ENCODE assay signal across 13 cellular contexts in genomic region chr21:25970254-25970930, GRCh38.
A peak's percentile ranks its signal among the peaks of the same experiment; 100 is the strongest.
DNase-seq lines count a peak whose midpoint lies in the region; ATAC-seq and TF ChIP-seq lines count a peak whose summit lies in the region.
"Had no signal": no experiment of that assay in that cellular context is flagged by ENCODE, and none has a peak within 500 bp of the region (broad histone marks: within the 10 kb centered on the region; RNA-seq: fewer than 3 reads in every experiment).

No MANE protein-coding gene starts in this region.

- H3K36me3 ChIP-seq in GM23338 (ENCODE audit: insufficient read depth): peaks cover 23% of the 10 kb centered on the region
- peaks cover 47% of the 10 kb centered on the region for H3K36me3 ChIP-seq in left ventricle myocardium inferior
- peaks cover 21% of the 10 kb centered on the region for H3K36me3 ChIP-seq in osteoblast (ENCODE audit: insufficient read depth, low read length)

- H3K36me3 Mint-ChIP-seq in GM23338 (ENCODE audit: low read depth): peaks cover 80% of the 10 kb centered on the region
- peaks cover 75% of the 10 kb centered on the region for H3K36me3 Mint-ChIP-seq in WTC11

- no peak overlapping the region for H3K4me2 ChIP-seq in GM23338
- no peak overlapping the region for H3K4me2 ChIP-seq in osteoblast (ENCODE audit: insufficient read depth, low read length)
- H3K4me2 ChIP-seq: hepatocyte had no signal

- H3F3A ChIP-seq in GM23338 (replicated peaks; ENCODE audit: low read depth): no peaks in the 10 kb centered on the region

- intact Hi-C loops in left ventricle myocardium inferior (cut with micrococcal nuclease): no loop called here
- intact Hi-C loops in posterior cingulate gyrus (cut with DNase I): no loop called here

- POLR2A ChIA-PET in WTC11 (lab: Charles Lee): no interaction called here

- H2AFZ ChIP-seq in GM23338: no peak overlapping the region
- H2AFZ ChIP-seq in osteoblast (ENCODE audit: low read length): no peak overlapping the region
- H2AFZ ChIP-seq: hepatocyte had no signal

- H3K4me3 ChIP-seq in GM23338: no peak overlapping the region
- peak overlapping the region; percentile 37 for H3K4me3 ChIP-seq in left ventricle myocardium inferior
- no peak overlapping the region for H3K4me3 ChIP-seq in osteoblast (ENCODE audit: insufficient read depth, low read length)
- H3K4me3 ChIP-seq: hepatocyte, transverse colon had no signal

- H3K27ac Mint-ChIP-seq in GM23338 (0 out of 2 replicates have a peak overlapping the region, but pooled peaks have one; percentile 63), WTC11 (peak overlapping the region; percentile 74)
- H3K27ac Mint-ChIP-seq: activated naive CD8-positive, alpha-beta T cell treated with anti-CD3 and anti-CD28 coated beads for 36 hours had no signal

- DNase-seq in GM23338 (ENCODE audit: low spot score): no peak
- no peak for DNase-seq in WTC11 (ENCODE audit: low spot score)
- peak; percentile 20 for DNase-seq in left ventricle myocardium inferior
- DNase-seq in posterior cingulate gyrus: peak; percentile 47 to 96 (median 64)
- no peak for DNase-seq in stimulated activated CD4-positive, alpha-beta T cell treated with anti-CD3 and anti-CD28 coated beads, Interleukin-4, amount 100 ng/mL, for 1 hour
- no peak for DNase-seq in NCI-H1417 treated with DMSO at 0.1 percent for 48 hours (lab: John Stamatoyannopoulos, UW)
- DNase-seq in osteoblast (ENCODE audit: insufficient read length, low spot score, missing footprints): no peak
- DNase-seq: activated naive CD8-positive, alpha-beta T cell treated with anti-CD3 and anti-CD28 coated beads for 36 hours; cerebellar nuclear complex; stimulated activated CD4-positive, alpha-beta T cell treated with anti-CD3 and anti-CD28 coated beads, Interleukin-15, amount 100 ng/mL, for 24 hours; transverse colon had no signal

- H4K20me1 ChIP-seq in GM23338 (replicated peaks; ENCODE audit: insufficient read depth) (no peaks in the 10 kb centered on the region), osteoblast (ENCODE audit: insufficient read depth, low read length) (no peaks in the 10 kb centered on the region)

- H3K9me2 ChIP-seq in GM23338 (ENCODE audit: insufficient read depth): no peaks in the 10 kb centered on the region

- ATAC-seq in GM23338 (no peak), WTC11 (no peak), esophagus mucosa (no peak)

- H3K9me3 Mint-ChIP-seq in GM23338 (no peaks in the 10 kb centered on the region; the same call in 2 of the 3 replicates), WTC11 (peaks cover 4% of the 10 kb centered on the region; the same call in 1 of the 2 replicates)
- H3K9me3 Mint-ChIP-seq: activated naive CD8-positive, alpha-beta T cell treated with anti-CD3 and anti-CD28 coated beads for 36 hours had no signal

- H3K79me2 ChIP-seq in GM23338 (replicated peaks; ENCODE audit: insufficient read depth) (peaks cover 24% of the 10 kb centered on the region), osteoblast (ENCODE audit: insufficient read depth, low read length) (no peaks in the 10 kb centered on the region)

- 0 out of 2 replicates have a peak overlapping the region, but pooled peaks have one; percentile 1 for H3K27ac ChIP-seq in GM23338 (ENCODE audit: low read depth)
- H3K27ac ChIP-seq in left ventricle myocardium inferior (replicated peaks): peak overlapping the region; percentile 69
- H3K27ac ChIP-seq in osteoblast (ENCODE audit: low read depth, low read length): no peak overlapping the region
- H3K27ac ChIP-seq: hepatocyte had no signal

- H3K9me3 ChIP-seq in left ventricle myocardium inferior (replicated peaks) (no peaks in the 10 kb centered on the region), osteoblast (ENCODE audit: low read depth, low read length) (no peaks in the 10 kb centered on the region)
- H3K9me3 ChIP-seq: transverse colon had no signal

- H3K4me1 Mint-ChIP-seq in GM23338: peaks cover 22% of the 10 kb centered on the region
- H3K4me1 Mint-ChIP-seq in WTC11: peaks cover 34% of the 10 kb centered on the region

- H3K27me3 ChIP-seq in GM23338 (ENCODE audit: insufficient read depth) (no peaks in the 10 kb centered on the region), left ventricle myocardium inferior (ENCODE audit: low read depth) (no peaks in the 10 kb centered on the region), osteoblast (ENCODE audit: insufficient read depth, low read length) (no peaks in the 10 kb centered on the region)
- H3K27me3 ChIP-seq: hepatocyte, transverse colon had no signal

- CTCF ChIA-PET in WTC11 (lab: Charles Lee): interaction anchor here (0.7 kb wide), 1 partner anchor 71 kb away, joined by 3 read pairs; no protein-coding TSS in a partner anchor

- H3K27me3 Mint-ChIP-seq in GM23338 (ENCODE audit: insufficient read depth, low read depth, poor library complexity) (peaks cover 5% of the 10 kb centered on the region), WTC11 (ENCODE audit: low read depth) (no peaks in the 10 kb centered on the region)
- H3K27me3 Mint-ChIP-seq: activated naive CD8-positive, alpha-beta T cell treated with anti-CD3 and anti-CD28 coated beads for 36 hours had no signal

- TF ChIP-seq CTCF in GM23338 (conservative IDR thresholded peaks at IDR 0.05; ENCODE audit: low read depth in 2 of 2): no peak
- TF ChIP-seq CTCF in WTC11 (IDR thresholded peaks at IDR 0.05): no peak
- no peak for TF ChIP-seq CTCF in left ventricle myocardium inferior (IDR thresholded peaks at IDR 0.05; ENCODE audit: borderline replicate concordance)
- no peak for TF ChIP-seq CTCF in osteoblast (IDR thresholded peaks at IDR 0.05; ENCODE audit: extremely low read depth, low read depth, low read length)

- H3K4me1 ChIP-seq in GM23338 (ENCODE audit: insufficient read depth) (peaks cover 7% of the 10 kb centered on the region), left ventricle myocardium inferior (peaks cover 31% of the 10 kb centered on the region), osteoblast (ENCODE audit: insufficient read depth, low read length) (no peaks in the 10 kb centered on the region)

- H3K4me3 Mint-ChIP-seq in GM23338 (no peak overlapping the region), WTC11 (no peak overlapping the region)
- H3K4me3 Mint-ChIP-seq: activated naive CD8-positive, alpha-beta T cell treated with anti-CD3 and anti-CD28 coated beads for 36 hours had no signal

TF ChIP-seq in GM23338, 12 proteins besides CTCF, POLR2A, EP300 and RAD21 (continues in another document):
- TF ChIP-seq POLR2AphosphoS5 (IDR thresholded peaks at IDR 0.05; ENCODE audit: low read depth): no peak
- TF ChIP-seq REST (IDR thresholded peaks at IDR 0.05; ENCODE audit: unreplicated experiment): no peak
- TF ChIP-seq ZNF114 (CRISPR knock-in tag; IDR thresholded peaks at IDR 0.05): no peak
- no peak for TF ChIP-seq NANOG (IDR thresholded peaks at IDR 0.05; ENCODE audit: borderline replicate concordance)

TF ChIP-seq in WTC11, 78 proteins besides CTCF, POLR2A, EP300 and RAD21 (continues in another document):
- TF ChIP-seq NR3C1 (CRISPR knock-in tag; conservative IDR thresholded peaks at IDR 0.05; ENCODE audit: low read depth) (no peak), AFF4 (CRISPR knock-in tag; IDR thresholded peaks at IDR 0.05; ENCODE audit: borderline replicate concordance) (no peak), MAX (CRISPR knock-in tag; IDR thresholded peaks at IDR 0.05) (no peak), NFATC4 (CRISPR knock-in tag; IDR thresholded peaks at IDR 0.05) (no peak), HMGA2 (CRISPR knock-in tag; IDR thresholded peaks at IDR 0.05) (no peak), IRF2 (CRISPR knock-in tag; IDR thresholded peaks at IDR 0.05; ENCODE audit: borderline replicate concordance, low read depth) (no peak), SMAD4 (CRISPR knock-in tag; IDR thresholded peaks at IDR 0.05) (no peak), CREB1 (CRISPR knock-in tag; IDR thresholded peaks at IDR 0.05) (no peak), NFYB (CRISPR knock-in tag; conservative IDR thresholded peaks at IDR 0.05; ENCODE audit: low read depth) (no peak), KAT7 (CRISPR knock-in tag; IDR thresholded peaks at IDR 0.05; ENCODE audit: borderline replicate concordance) (no peak), ZNF396 (CRISPR knock-in tag; IDR thresholded peaks at IDR 0.05; ENCODE audit: borderline replicate concordance) (no peak), JUN (CRISPR knock-in tag; IDR thresholded peaks at IDR 0.05) (no peak), NR1H2 (CRISPR knock-in tag; IDR thresholded peaks at IDR 0.05) (no peak)

Comparison
In these comparisons a context has a peak if more than half of its experiments do, and no peak if none do; other contexts are left out.
1. DNase-seq: peak in left ventricle myocardium inferior (single experiment) and posterior cingulate gyrus (10 of 10); none in GM23338 (single experiment), WTC11 (single experiment), stimulated activated CD4-positive, alpha-beta T cell treated with anti-CD3 and anti-CD28 coated beads, Interleukin-4, amount 100 ng/mL, for 1 hour (single experiment), NCI-H1417 treated with DMSO at 0.1 percent for 48 hours (single experiment) and osteoblast (single experiment).